In genomic region chrX:154468217-154468616, GRCh38 we compare ENCODE assay signal across 34 cellular contexts.
"Had no signal": no experiment of that assay in that cellular context is flagged by ENCODE, and none has a peak within 500 bp of the region (broad histone marks: within the 10 kb centered on the region; RNA-seq: fewer than 3 reads in every experiment).

No MANE protein-coding gene starts in this region.

- H3K9me3 ChIP-seq: MG63 had no signal

- H3K27me3 ChIP-seq: MG63 had no signal

- H3K36me3 ChIP-seq: MG63 had no signal

- H3K27ac ChIP-seq: KMS-11 had no signal

- H3K4me3 ChIP-seq: MG63 had no signal

- DNase-seq: Karpas-422, Kasumi-1, MG63, MM.1S, MV-4-11, NCI-H1048, NCI-H1092, NCI-H1092 treated with DMSO at 0.1 percent for 48 hours, NCI-H1105, NCI-H1105 treated with DMSO at 0.1 percent for 48 hours, NCI-H1417, NCI-H1417 treated with DMSO at 0.1 percent for 48 hours, NCI-H1436, NCI-H1436 treated with DMSO at 0.1 percent for 48 hours, NCI-H146, NCI-H1694, NCI-H1694 treated with DMSO at 0.1 percent for 48 hours, NCI-H187, NCI-H187 treated with DMSO at 0.1 percent for 48 hours, NCI-H1930, NCI-H2029, NCI-H2029 treated with DMSO at 0.1 percent for 48 hours, NCI-H2081, NCI-H2081 treated with DMSO at 0.1 percent for 48 hours, NCI-H2107, NCI-H2171, NCI-H2171 treated with DMSO at 0.1 percent for 48 hours, NCI-H2227 treated with DMSO at 0.1 percent for 48 hours, NCI-H226, NCI-H345, NCI-H446, NCI-H446 treated with DMSO at 0.1 percent for 48 hours, NCI-H510A had no signal
